In the genomic region with DNA sequence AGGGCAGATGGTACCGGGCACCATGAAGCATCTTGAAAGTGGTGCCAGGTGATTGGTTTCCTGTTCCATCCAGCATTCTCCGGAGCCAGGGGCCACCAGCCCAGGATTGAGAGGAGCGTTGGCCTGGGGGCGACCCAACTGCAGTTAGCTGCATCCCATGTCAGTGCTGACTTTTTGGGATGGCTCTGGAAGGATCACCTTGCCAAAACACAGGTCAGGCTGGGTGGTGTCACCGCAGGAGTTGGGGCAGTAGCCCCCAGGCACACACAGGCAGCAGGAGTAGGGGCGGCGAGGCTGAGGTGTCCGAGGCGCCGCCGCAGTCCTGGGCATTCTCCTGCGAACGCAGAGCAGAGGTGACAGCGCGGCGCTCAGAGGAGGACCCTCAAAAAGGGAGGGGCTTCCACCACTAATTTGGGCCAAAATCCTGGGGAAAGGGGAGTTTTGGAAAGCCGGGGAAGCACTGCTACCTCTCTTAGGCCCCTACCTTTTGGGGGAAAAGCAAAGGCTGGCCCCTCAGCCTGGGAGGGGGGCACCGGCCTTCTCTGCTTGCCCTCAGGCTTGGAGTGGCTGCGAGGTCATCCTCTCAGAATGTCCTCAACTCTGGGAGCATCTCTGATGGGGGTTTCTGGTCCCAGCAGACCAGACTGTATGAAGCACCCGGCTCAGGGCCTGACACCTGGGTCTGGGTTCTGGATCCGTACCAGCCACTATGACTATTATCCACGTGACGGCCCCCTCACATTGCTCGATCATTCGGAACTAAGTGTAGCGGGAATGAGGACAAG, we compare ENCODE assay signal across 29 cellular contexts. TPM values are rescaled to one million over a fixed set of nuclear protein-coding genes. Genes with fewer than 3 reads are reported as not detected.
A peak's percentile ranks its signal among the peaks of the same experiment; 100 is the strongest.
DNase-seq lines count a peak whose midpoint lies in the region; ATAC-seq and TF ChIP-seq lines count a peak whose summit lies in the region.
"Had no signal": no experiment of that assay in that cellular context is flagged by ENCODE, and none has a peak within 500 bp of the region (broad histone marks: within the 10 kb centered on the region; RNA-seq: fewer than 3 reads in every experiment).

No MANE protein-coding gene starts in this region.

- H3K9ac ChIP-seq in BLaER1 (peak overlapping the region; percentile 21; the same call in 1 of the 2 replicates), endodermal cell (ENCODE audit: extremely low read depth, low read length, poor library complexity, severe bottlenecking) (no peak overlapping the region), skeletal muscle tissue (ENCODE audit: low read depth in 1 of 3, low read length in 3 of 3) (no peak overlapping the region)

- H3K4me3 Mint-ChIP-seq in endodermal cell (no peak overlapping the region), GM23338 (no peak overlapping the region)
- H3K4me3 Mint-ChIP-seq: mesothelial cell of epicardium, type B pancreatic cell had no signal

- H2AFZ ChIP-seq in GM23338: no peak overlapping the region

- H3K9me2 ChIP-seq in GM23338 (ENCODE audit: insufficient read depth): no peaks in the 10 kb centered on the region

- peaks cover under 1% of the 10 kb centered on the region for H3K36me3 Mint-ChIP-seq in endodermal cell (ENCODE audit: low read depth)
- H3K36me3 Mint-ChIP-seq in GM23338 (ENCODE audit: low read depth): no peaks in the 10 kb centered on the region; the same call in 2 of the 3 replicates
- H3K36me3 Mint-ChIP-seq: CD4-positive, CD25-positive, alpha-beta regulatory T cell; mesothelial cell of epicardium; naive B cell had no signal

- H3K79me2 ChIP-seq in GM23338 (replicated peaks; ENCODE audit: insufficient read depth): no peaks in the 10 kb centered on the region

- H3K9me3 ChIP-seq in BLaER1 (no peaks in the 10 kb centered on the region), endodermal cell (ENCODE audit: control insufficient read depth, low read length) (no peaks in the 10 kb centered on the region), skeletal muscle tissue (ENCODE audit: control insufficient read depth in 3 of 3, low read length in 3 of 3) (no peaks in the 10 kb centered on the region)

- H3K27me3 Mint-ChIP-seq in endodermal cell (ENCODE audit: insufficient read depth) (no peaks in the 10 kb centered on the region), GM23338 (ENCODE audit: insufficient read depth, low read depth, poor library complexity) (peaks cover 12% of the 10 kb centered on the region)
- H3K27me3 Mint-ChIP-seq: CD4-positive, CD25-positive, alpha-beta regulatory T cell; naive B cell had no signal

- H3K4me2 ChIP-seq in BLaER1: peak overlapping the region; percentile 64; the same call in 1 of the 2 replicates
- H3K4me2 ChIP-seq in GM23338: no peak overlapping the region

- H3K4me3 ChIP-seq in BLaER1 (no peak overlapping the region), endodermal cell (ENCODE audit: low read length) (no peak overlapping the region), skeletal muscle tissue (ENCODE audit: low read length in 3 of 3) (no peak overlapping the region), GM23338 (no peak overlapping the region)

- no peaks in the 10 kb centered on the region for H3K27me3 ChIP-seq in BLaER1
- H3K27me3 ChIP-seq in endodermal cell (ENCODE audit: control insufficient read depth, insufficient read depth, low read length, poor library complexity, severe bottlenecking): no peaks in the 10 kb centered on the region
- no peaks in the 10 kb centered on the region for H3K27me3 ChIP-seq in skeletal muscle tissue (ENCODE audit: control insufficient read depth in 3 of 3, insufficient read depth in 3 of 3, low read length in 3 of 3)
- H3K27me3 ChIP-seq in GM23338 (ENCODE audit: insufficient read depth): peaks cover 5% of the 10 kb centered on the region
- H3K27me3 ChIP-seq: brain microvascular endothelial cell had no signal

- peak overlapping the region; percentile 23; the same call in 1 of the 2 replicates for H3K27ac ChIP-seq in BLaER1
- no peak overlapping the region for H3K27ac ChIP-seq in endodermal cell (ENCODE audit: low read depth, low read length)
- H3K27ac ChIP-seq in skeletal muscle tissue (ENCODE audit: low read depth, low read length): peak overlapping the region; percentile 69
- no peak overlapping the region for H3K27ac ChIP-seq in GM23338 (ENCODE audit: low read depth)
- H3K27ac ChIP-seq: brain microvascular endothelial cell had no signal

- H3F3A ChIP-seq in GM23338 (replicated peaks; ENCODE audit: low read depth): no peaks in the 10 kb centered on the region

- H3K36me3 ChIP-seq in BLaER1: peaks cover 31% of the 10 kb centered on the region
- peaks cover 4% of the 10 kb centered on the region for H3K36me3 ChIP-seq in endodermal cell (ENCODE audit: control insufficient read depth, insufficient read depth, low read length)
- no peaks in the 10 kb centered on the region for H3K36me3 ChIP-seq in skeletal muscle tissue (ENCODE audit: control insufficient read depth in 3 of 3, insufficient read depth in 3 of 3, low read length in 3 of 3)
- H3K36me3 ChIP-seq in GM23338 (ENCODE audit: insufficient read depth): no peaks in the 10 kb centered on the region
- H3K36me3 ChIP-seq: brain microvascular endothelial cell had no signal

- DNase-seq in GM20000 (ENCODE audit: low spot score) (peak; percentile 4), endodermal cell (peak; percentile 42), SW 1271 (lab: John Stamatoyannopoulos, UW) (no peak), GM23338 (ENCODE audit: low spot score) (no peak), NCI-H69 (lab: John Stamatoyannopoulos, UW) (no peak)
- DNase-seq: activated T-cell treated with anti-CD3 and anti-CD28 coated beads, Interleukin-2, amount 50 U/mL, for 1 hour; brain microvascular endothelial cell; CD4-positive, CD25-positive, alpha-beta regulatory T cell; effector memory CD4-positive, alpha-beta T cell; foreskin fibroblast; Karpas-422; MV-4-11; naive B cell; NCI-H1436 treated with DMSO at 0.1 percent for 48 hours; NCI-H446; NCI-H82; nucleus accumbens; small intestine; stimulated activated CD4-positive, alpha-beta T cell treated with anti-CD3 and anti-CD28 coated beads, Interleukin-1b, Interleukin-23, amount 100 ng/mL, for 48 hours had no signal

- H4K20me1 ChIP-seq in BLaER1 (peaks cover 16% of the 10 kb centered on the region), GM23338 (replicated peaks; ENCODE audit: insufficient read depth) (peaks cover 2% of the 10 kb centered on the region; the same call in 1 of the 2 replicates)

- peaks cover 88% of the 10 kb centered on the region for H3K4me1 ChIP-seq in BLaER1
- peaks cover 20% of the 10 kb centered on the region for H3K4me1 ChIP-seq in endodermal cell (ENCODE audit: control insufficient read depth, insufficient read depth, low read length)
- peaks cover 27 to 44% (median 37%) of the 10 kb centered on the region in 3 donors for H3K4me1 ChIP-seq in skeletal muscle tissue (ENCODE audit: control insufficient read depth in 3 of 3, insufficient read depth in 3 of 3, low read length in 3 of 3)
- peaks cover 11% of the 10 kb centered on the region; the same call in 1 of the 2 replicates for H3K4me1 ChIP-seq in GM23338 (ENCODE audit: insufficient read depth)

- 94 to 97% methylated on average over 23 to 26 of the region's 26 CpGs for WGBS in endodermal cell (ENCODE audit: insufficient coverage in 1 of 2, insufficient read length in 1 of 2), 2 experiments

- H3K4me1 Mint-ChIP-seq in endodermal cell: peaks cover 50% of the 10 kb centered on the region
- H3K4me1 Mint-ChIP-seq in GM23338: peaks cover 42% of the 10 kb centered on the region

- H3K27ac Mint-ChIP-seq in endodermal cell: peak overlapping the region; percentile 69
- H3K27ac Mint-ChIP-seq in GM23338: no peak overlapping the region
- H3K27ac Mint-ChIP-seq: mesothelial cell of epicardium, type B pancreatic cell had no signal

- TF ChIP-seq CTCF in GM20000 (IDR thresholded peaks at IDR 0.05; ENCODE audit: extremely low read depth, missing control alignments) (no peak), endodermal cell (conservative IDR thresholded peaks at IDR 0.05) (no peak), GM23338 (conservative IDR thresholded peaks at IDR 0.05; ENCODE audit: low read depth in 2 of 2) (no peak)

- no peak for ATAC-seq in HG02763 (IDR thresholded peaks at IDR 0.05; ENCODE audit: unreplicated experiment)
- ATAC-seq in GM23338: no peak
- ATAC-seq: left lobe of liver had no signal

- H3K9me3 Mint-ChIP-seq in endodermal cell: no peaks in the 10 kb centered on the region
- no peaks in the 10 kb centered on the region; the same call in 2 of the 3 replicates for H3K9me3 Mint-ChIP-seq in GM23338
- H3K9me3 Mint-ChIP-seq: CD4-positive, CD25-positive, alpha-beta regulatory T cell; mesothelial cell of epicardium; naive B cell; type B pancreatic cell had no signal

TF ChIP-seq in GM23338, 12 proteins besides CTCF, POLR2A, EP300 and RAD21 (continues in another document):
- no peak for TF ChIP-seq REST (IDR thresholded peaks at IDR 0.05; ENCODE audit: unreplicated experiment)
- TF ChIP-seq EZH2 (IDR thresholded peaks at IDR 0.05; ENCODE audit: low read depth, unreplicated experiment): no peak
- TF ChIP-seq JUNB (IDR thresholded peaks at IDR 0.05; ENCODE audit: unreplicated experiment): no peak

RNA-seq across cellular contexts. Expression of gene LRTM2, which starts 26.7 kb away (rescaled TPM):
- total RNA-seq in endodermal cell (under 1 TPM; 0.40 TPM), skeletal muscle tissue (not detected)
- 0.25 TPM for polyA plus RNA-seq in endodermal cell (2013, experiment 1 of 2)
- not detected for polyA plus RNA-seq in endodermal cell (2013, experiment 2 of 2)
- total RNA-seq in GM23338 (2014; rRNA removed; shearing (Covaris generic)): 0.12 TPM in 1 of 2 replicates, not detected in the other
- polyA plus RNA-seq in GM23338 (2016; fragmentation: Nextera tagmentation; extraction: Ambion mirVana): 0.08 TPM in 1 of 2 replicates, not detected in the other
- total RNA-seq: CD4-positive, CD25-positive, alpha-beta regulatory T cell; Daoy; left lobe of liver; OCI-LY7; T-helper 2 cell treated with Interferon-gamma antibody and Interleukin-4, amounts not matched to agents 100 ng/mL and 5 ng/mL, for 36 hours had no signal
- polyA plus RNA-seq: CD4-positive, CD25-positive, alpha-beta regulatory T cell; esophagus had no signal

Comparison
In these comparisons a context has a peak if more than half of its experiments do, and no peak if none do; other contexts are left out.
1. H3K27ac ChIP-seq: peak in BLaER1 (single experiment) and skeletal muscle tissue (single experiment); none in endodermal cell (single experiment) and GM23338 (single experiment).
2. DNase-seq: peak in GM20000 (single experiment) and endodermal cell (single experiment); none in SW 1271 (0 of 2), GM23338 (single experiment) and NCI-H69 (single experiment).